ENCODE assay signal across 8 cellular contexts in the genomic region with DNA sequence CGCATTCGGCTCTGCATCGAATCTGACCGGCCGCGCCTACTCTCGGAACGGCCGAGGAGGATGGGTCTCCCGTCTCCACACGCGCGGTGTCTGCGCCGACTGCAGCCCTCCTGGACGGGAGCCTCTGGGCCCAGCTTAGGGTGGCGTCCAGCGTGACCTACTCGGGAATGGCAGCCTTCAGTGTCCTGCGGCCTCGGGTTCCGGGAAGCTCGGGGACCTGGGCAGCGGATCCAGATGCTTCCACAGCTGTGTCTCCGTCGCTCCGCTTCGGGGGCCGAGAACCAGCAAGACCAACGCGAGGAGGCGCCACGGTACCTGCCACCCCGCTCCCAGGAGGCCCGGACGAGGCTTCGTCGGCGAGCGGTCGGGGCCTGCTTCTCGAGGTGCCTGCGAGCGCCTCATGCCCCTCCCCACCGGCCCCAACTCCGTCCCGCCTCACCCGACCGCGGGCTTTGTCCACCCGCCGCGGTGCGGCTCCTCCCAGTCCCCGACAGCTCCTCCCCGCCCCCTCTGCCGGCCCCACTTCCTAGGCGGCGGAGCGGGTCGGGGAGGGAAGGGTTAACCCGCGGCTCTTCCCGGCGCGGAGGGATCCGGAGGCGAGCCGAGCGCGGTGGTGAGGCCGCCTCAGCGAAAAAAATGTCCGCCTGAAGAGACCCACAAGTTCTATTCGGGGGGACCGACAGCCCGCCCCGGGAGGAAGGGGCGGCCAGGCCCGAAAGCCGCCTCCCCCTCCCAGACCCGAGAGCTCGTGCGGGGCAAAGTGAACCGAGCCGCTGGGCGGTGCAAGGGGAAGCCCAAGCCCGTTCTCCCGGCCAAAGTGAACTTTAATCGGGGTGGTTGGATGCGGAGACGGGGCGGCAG. TPM values are rescaled to one million over a fixed set of nuclear protein-coding genes. Genes with fewer than 3 reads are reported as not detected.
A peak's percentile ranks its signal among the peaks of the same experiment; 100 is the strongest.
DNase-seq lines count a peak whose midpoint lies in the region; ATAC-seq and TF ChIP-seq lines count a peak whose summit lies in the region.

Gene TCF12, plus strand, starts transcription at position 599 of the 861 bp plus-strand sequence. CDS start 1,270 bp downstream, outside the sequence.

- peak within 1 kb of the TSS; percentile 84 for H3K9ac ChIP-seq in MM.1S (ENCODE audit: low read length)
- peak within 1 kb of the TSS; percentile 40 to 98 (median 96) for H3K9ac ChIP-seq in subcutaneous abdominal adipose tissue (ENCODE audit: low read length in 5 of 5)

- H3K4me3 ChIP-seq in HAP-1 (peak within 1 kb of the TSS; percentile 96), MM.1S (ENCODE audit: low read length) (peak within 1 kb of the TSS; percentile 90), neuron (ENCODE audit: low read length) (peak within 1 kb of the TSS; percentile 60), subcutaneous abdominal adipose tissue (ENCODE audit: low read depth in 1 of 5, low read length in 5 of 5) (peak within 1 kb of the TSS; percentile 86 to 92 (median 89))

- H3K4me1 ChIP-seq in HAP-1 (peaks cover 40% of the 10 kb centered on the region), MM.1S (ENCODE audit: low read length) (peaks cover 13% of the 10 kb centered on the region), foreskin keratinocyte (peaks cover 9% of the 10 kb centered on the region), neuron (ENCODE audit: insufficient read depth, low read length) (peaks cover 30% of the 10 kb centered on the region), subcutaneous abdominal adipose tissue (ENCODE audit: control insufficient read depth in 5 of 5, insufficient read depth in 5 of 5, low read length in 5 of 5) (peaks cover 5 to 35% (median 31%) of the 10 kb centered on the region in 5 donors)

- H3F3A ChIP-seq in MM.1S (ENCODE audit: insufficient read depth, low read length): 0 out of 2 replicates have a peak, but pooled peaks cover 4% of the 10 kb centered on the region

- H3K27ac ChIP-seq in MM.1S (ENCODE audit: low read length): peak within 1 kb of the TSS; percentile 60; the same call in 1 of the 2 replicates
- H3K27ac ChIP-seq in foreskin keratinocyte: peak within 1 kb of the TSS; percentile 81
- H3K27ac ChIP-seq in subcutaneous abdominal adipose tissue (ENCODE audit: low read depth, low read length): peak within 1 kb of the TSS; percentile 93

- H3K27me3 ChIP-seq in HAP-1 (ENCODE audit: low read depth) (no peaks in the 10 kb centered on the region), MM.1S (replicated peaks; ENCODE audit: insufficient read depth, low read length) (no peaks in the 10 kb centered on the region), foreskin keratinocyte (no peaks in the 10 kb centered on the region), neuron (ENCODE audit: insufficient read depth, low read length) (no peaks in the 10 kb centered on the region), subcutaneous abdominal adipose tissue (ENCODE audit: control insufficient read depth in 5 of 5, insufficient read depth in 4 of 5, low read length in 5 of 5) (no peaks in the 10 kb centered on the region)

- H3K4me2 ChIP-seq in MM.1S (ENCODE audit: low read depth, low read length): peak within 1 kb of the TSS; percentile 90

- ATAC-seq in foreskin keratinocyte: peak; percentile 87

- no peaks in the 10 kb centered on the region for H3K9me2 ChIP-seq in MM.1S (replicated peaks; ENCODE audit: insufficient read depth, low read length)

- in situ Hi-C loops in HAP-1 (cut with MboI; ENCODE audit: low sequenced_read_pairs): no loop called here

- H3K36me3 ChIP-seq in HAP-1 (replicated peaks): peaks cover 11% of the 10 kb centered on the region; the same call in 1 of the 2 replicates
- H3K36me3 ChIP-seq in MM.1S (replicated peaks; ENCODE audit: insufficient read depth, low read length): no peaks in the 10 kb centered on the region; the same call in 1 of the 2 replicates
- peaks cover 19% of the 10 kb centered on the region for H3K36me3 ChIP-seq in neuron (ENCODE audit: insufficient read depth, low read length)
- no peaks in the 10 kb centered on the region for H3K36me3 ChIP-seq in subcutaneous abdominal adipose tissue (ENCODE audit: control insufficient read depth in 5 of 5, insufficient read depth in 5 of 5, low read length in 5 of 5)

- TF ChIP-seq CTCF in MM.1S (IDR thresholded peaks at IDR 0.05; ENCODE audit: low read length) (peak; percentile 46), foreskin keratinocyte (conservative IDR thresholded peaks at IDR 0.05) (peak; percentile 79)

- no peaks in the 10 kb centered on the region for H4K20me1 ChIP-seq in MM.1S (ENCODE audit: insufficient read depth, low read length)

- H2AFZ ChIP-seq in MM.1S (ENCODE audit: low read length) (peak within 1 kb of the TSS; percentile 98), neuron (ENCODE audit: low read depth, low read length) (peak within 1 kb of the TSS; percentile 60)

- peaks cover 17% of the 10 kb centered on the region for H3K79me2 ChIP-seq in MM.1S (ENCODE audit: low read length)

- DNase-seq in GDM1 (lab: John Stamatoyannopoulos, UW) (peak; percentile 88), HAP-1 (ENCODE audit: low spot score in 2 of 2) (peak; percentile 90 to 99), MM.1S (peak; percentile 91), SIG-M5 (lab: John Stamatoyannopoulos, UW) (peak; percentile 28), activated gamma-delta T cell treated with Interleukin-2 at 50 U/mL for 16 hours (peak; percentile 85), foreskin keratinocyte (peak; percentile 83 to 91)

- H3K9me3 ChIP-seq in HAP-1 (peaks cover 8% of the 10 kb centered on the region; the same call in 1 of the 2 replicates), MM.1S (replicated peaks; ENCODE audit: insufficient read depth, low read length) (no peaks in the 10 kb centered on the region), neuron (ENCODE audit: low read length) (no peaks in the 10 kb centered on the region), subcutaneous abdominal adipose tissue (ENCODE audit: control insufficient read depth in 5 of 5, low read length in 5 of 5) (no peaks in the 10 kb centered on the region)

RNA-seq across cellular contexts. Expression of gene TCF12, which starts in this region (rescaled TPM):
- total RNA-seq in foreskin keratinocyte: 41.5 and 55.4 TPM in 2 replicates
- polyA plus RNA-seq in foreskin keratinocyte: 10.8 and 11.2 TPM in 2 replicates

Comparison
In these comparisons a context has a peak if more than half of its experiments do, and no peak if none do; other contexts are left out.
1. Peak in every context shown above with its lines: DNase-seq, ATAC-seq, H3K4me3 ChIP-seq and H3K27ac ChIP-seq.
2. DNase-seq: peak in every context shown above with its lines; median percentile 94 in HAP-1; 91 in MM.1S; 88 in GDM1; 87 in foreskin keratinocyte; 85 in activated gamma-delta T cell treated with Interleukin-2 at 50 U/mL for 16 hours; 28 in SIG-M5.